In genomic region chr14:102775855-102776760, GRCh38 we compare ENCODE assay signal across 8 cellular contexts. TPM values are rescaled to one million over a fixed set of nuclear protein-coding genes. Genes with fewer than 3 reads are reported as not detected.
DNase-seq lines count a peak whose midpoint lies in the region; ATAC-seq and TF ChIP-seq lines count a peak whose summit lies in the region.

No MANE protein-coding gene starts in this region.

- intact Hi-C loops in sciatic nerve (cut with DNase I) = loop anchor here (10.0 kb wide), 1 partner anchor 149 kb away; the partner anchor contains the start of gene AMN

- CTCF ChIA-PET in AG04450 (lab: Charles Lee) = interaction anchor here (0.6 to 2.1 kb wide), 3 partner anchors 82 to 338 kb away, joined by 3 to 6 read pairs (median 4); no protein-coding TSS in a partner anchor

- peak overlapping the region; percentile 80 for H3K27ac ChIP-seq in AG04450 (ENCODE audit: low read depth, low read length)

- no peak for DNase-seq in AG04450 (ENCODE audit: low read depth, low spot score)
- DNase-seq in activated CD8-positive, alpha-beta memory T cell treated with anti-CD3 and anti-CD28 coated beads, Interleukin-2, amount 50 U/mL, for 48 hours = peak; percentile 65
- DNase-seq in glomerular visceral epithelial cell (ENCODE audit: extremely low spot score) = peak; percentile 49
- DNase-seq in sciatic nerve (ENCODE audit: low spot score) = no peak
- no peak for DNase-seq in NCI-H1436 treated with DMSO at 0.1 percent for 48 hours (lab: John Stamatoyannopoulos, UW)
- DNase-seq in H4 (ENCODE audit: low spot score) = no peak
- no peak for DNase-seq in NCI-H1092 (lab: John Stamatoyannopoulos, UW)

- H3K4me3 ChIP-seq in AG04450 (ENCODE audit: low read depth, low read length) = no peak overlapping the region

- H3K27me3 ChIP-seq in AG04450 (ENCODE audit: control insufficient read depth, insufficient read depth, low read length) = peaks cover 2% of the 10 kb centered on the region

- H3K9me3 ChIP-seq in AG04450 (ENCODE audit: control insufficient read depth, insufficient read depth, low read length) = no peaks in the 10 kb centered on the region

- peak; percentile 23 for ATAC-seq in GM21619 (IDR thresholded peaks at IDR 0.05; ENCODE audit: unreplicated experiment)
- ATAC-seq in sciatic nerve = peak; percentile 37

- POLR2A ChIA-PET in AG04450 (lab: Yijun Ruan, JAX) = no interaction called here

- no peak for TF ChIP-seq CTCF in AG04450 (IDR thresholded peaks at IDR 0.05; ENCODE audit: low read depth, low read length)

RNA-seq across cellular contexts. Expression of gene TRAF3, which starts 1.1 kb away (rescaled TPM):
- polyA plus RNA-seq in AG04450 (2011; rRNA removed) = 24.9 and 25.3 TPM in 2 replicates
- polyA minus RNA-seq in AG04450 (2011; rRNA and poly(A)+ RNA removed) = 34.8 and 43.2 TPM in 2 replicates
- 18.8 TPM for total RNA-seq in sciatic nerve
- total RNA-seq in H4 (2014; rRNA removed; shearing (Covaris generic)) = 15.2 and 16.4 TPM in 2 replicates

Comparison
In these comparisons a context has a peak if more than half of its experiments do, and no peak if none do; other contexts are left out.
1. DNase-seq: peak in activated CD8-positive, alpha-beta memory T cell treated with anti-CD3 and anti-CD28 coated beads, Interleukin-2, amount 50 U/mL, for 48 hours (single experiment) and glomerular visceral epithelial cell (single experiment); none in AG04450 (single experiment), sciatic nerve (single experiment), NCI-H1436 treated with DMSO at 0.1 percent for 48 hours (single experiment), H4 (single experiment) and NCI-H1092 (single experiment).